In the genomic region with DNA sequence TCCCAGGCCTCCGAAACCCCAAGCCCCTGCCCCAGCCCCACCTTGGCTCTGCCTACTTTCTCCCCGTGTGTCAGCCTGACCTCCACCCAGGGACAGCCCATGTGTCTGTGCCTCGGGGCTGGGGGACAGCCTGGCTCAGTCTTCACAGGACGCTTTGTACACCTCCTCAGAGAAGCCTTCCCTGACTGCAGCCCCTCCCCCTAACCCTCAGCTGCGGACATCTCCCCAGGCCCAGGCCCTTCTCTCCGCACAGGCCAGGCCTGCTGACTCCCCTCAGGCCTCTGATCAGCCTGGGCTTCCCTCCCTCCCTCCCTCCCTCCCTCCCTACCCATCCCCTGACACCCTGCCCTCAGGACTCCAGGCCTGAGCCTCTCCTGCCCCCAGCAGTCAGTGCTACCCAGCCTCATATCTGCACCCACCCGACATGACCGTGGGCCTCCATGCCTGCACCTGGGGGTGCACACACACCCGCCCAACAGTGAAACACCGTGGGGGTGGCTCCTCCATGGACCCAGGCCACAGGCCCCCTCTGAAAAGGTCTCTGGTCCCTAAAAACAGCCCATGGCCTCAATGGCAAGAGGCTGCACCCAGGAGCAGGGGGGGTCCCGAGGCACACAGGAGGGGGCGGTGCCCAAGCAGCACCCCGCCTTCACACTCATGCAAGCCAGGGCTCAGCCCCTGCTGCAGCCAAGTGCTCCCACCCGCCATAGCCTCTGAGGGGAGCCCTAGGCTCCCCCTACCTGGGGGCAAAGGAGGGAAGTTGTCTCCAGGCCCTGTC, we compare ENCODE assay signal across 15 cellular contexts. TPM values are rescaled to one million over a fixed set of nuclear protein-coding genes. Genes with fewer than 3 reads are reported as not detected.
DNase-seq lines count a peak whose midpoint lies in the region; ATAC-seq and TF ChIP-seq lines count a peak whose summit lies in the region.
"Had no signal": no experiment of that assay in that cellular context is flagged by ENCODE, and none has a peak within 500 bp of the region (broad histone marks: within the 10 kb centered on the region; RNA-seq: fewer than 3 reads in every experiment).

No MANE protein-coding gene starts in this region.

- H2AFZ ChIP-seq in neuronal stem cell (ENCODE audit: low read length): no peak overlapping the region

- peak overlapping the region; percentile 16 for H3K9ac ChIP-seq in neuronal stem cell (ENCODE audit: low read depth, low read length, poor library complexity)

- no peak overlapping the region for H3K4me3 ChIP-seq in cardiac muscle cell
- no peak overlapping the region for H3K4me3 ChIP-seq in neuronal stem cell (ENCODE audit: low read length in 2 of 2)

- intact Hi-C loops in natural killer cell (cut with micrococcal nuclease): no loop called here

- H3K36me3 ChIP-seq in cardiac muscle cell (peaks cover 10% of the 10 kb centered on the region), neuronal stem cell (replicated peaks in 1 of 2; ENCODE audit: control insufficient read depth in 2 of 2, insufficient read depth in 2 of 2, low read length in 2 of 2) (peaks cover 25 to 26% of the 10 kb centered on the region in 2 donors)

- H3K27me3 Mint-ChIP-seq in natural killer cell treated with Interleukin-12 subunit alpha and Interleukin-12 subunit beta and Interleukin-15 and Interleukin-18, amount 100 ng/mL, for 72 hours: no peaks in the 10 kb centered on the region
- H3K27me3 Mint-ChIP-seq in natural killer cell (ENCODE audit: low read depth in 2 of 2) (no peaks in the 10 kb centered on the region), endothelial cell (ENCODE audit: unreplicated experiment) (peaks cover 4% of the 10 kb centered on the region)
- H3K27me3 Mint-ChIP-seq in T-helper 2 cell treated with Interferon-gamma antibody and Interleukin-4, amounts not matched to agents 5 μg/mL and 100 μg/mL, for 36 hours (ENCODE audit: low read depth): no peaks in the 10 kb centered on the region
- peaks cover 3% of the 10 kb centered on the region for H3K27me3 Mint-ChIP-seq in activated naive CD8-positive, alpha-beta T cell treated with anti-CD3 and anti-CD28 coated beads for 36 hours

- no CpG with 5 or more reads among the region's 14 CpGs for WGBS in neuronal stem cell (ENCODE audit: extremely low coverage in 2 of 2, insufficient read length in 2 of 2, insufficient replicate concordance in 1 of 2), 2 donors

- H3K27ac Mint-ChIP-seq in natural killer cell treated with Interleukin-12 subunit alpha and Interleukin-12 subunit beta and Interleukin-15 and Interleukin-18, amount 100 ng/mL, for 72 hours: no peak overlapping the region
- H3K27ac Mint-ChIP-seq in natural killer cell (no peak overlapping the region), endothelial cell (ENCODE audit: unreplicated experiment) (no peak overlapping the region)
- H3K27ac Mint-ChIP-seq in T-helper 2 cell treated with Interferon-gamma antibody and Interleukin-4, amounts not matched to agents 5 μg/mL and 100 μg/mL, for 36 hours: no peak overlapping the region
- H3K27ac Mint-ChIP-seq in activated naive CD8-positive, alpha-beta T cell treated with anti-CD3 and anti-CD28 coated beads for 36 hours: no peak overlapping the region
- H3K27ac Mint-ChIP-seq: activated CD4-positive, alpha-beta memory T cell treated with anti-CD3 and anti-CD28 coated beads for 36 hours had no signal

- no peaks in the 10 kb centered on the region for H3K9me3 ChIP-seq in cardiac muscle cell (ENCODE audit: low read depth)
- peaks cover 2 to 5% of the 10 kb centered on the region in 2 donors for H3K9me3 ChIP-seq in neuronal stem cell (replicated peaks in 1 of 2; ENCODE audit: control insufficient read depth in 2 of 2, insufficient read depth in 1 of 2, low read depth in 1 of 2, low read length in 2 of 2)

- H3K4me1 Mint-ChIP-seq in natural killer cell treated with Interleukin-12 subunit alpha and Interleukin-12 subunit beta and Interleukin-15 and Interleukin-18, amount 100 ng/mL, for 72 hours (ENCODE audit: low read depth in 2 of 2): no peaks in the 10 kb centered on the region
- H3K4me1 Mint-ChIP-seq in natural killer cell: no peaks in the 10 kb centered on the region
- H3K4me1 Mint-ChIP-seq in T-helper 2 cell treated with Interferon-gamma antibody and Interleukin-4, amounts not matched to agents 5 μg/mL and 100 μg/mL, for 36 hours (ENCODE audit: low read depth): no peaks in the 10 kb centered on the region
- no peaks in the 10 kb centered on the region for H3K4me1 Mint-ChIP-seq in activated naive CD8-positive, alpha-beta T cell treated with anti-CD3 and anti-CD28 coated beads for 36 hours
- H3K4me1 Mint-ChIP-seq in endothelial cell (ENCODE audit: unreplicated experiment): no peaks in the 10 kb centered on the region

- peak overlapping the region; percentile 72 for H4K8ac ChIP-seq in neuronal stem cell (ENCODE audit: low read depth, low read length)

- peak overlapping the region; percentile 55 for H3K23ac ChIP-seq in neuronal stem cell (ENCODE audit: low read depth, low read length, poor library complexity)

- H3K9me3 Mint-ChIP-seq in natural killer cell treated with Interleukin-12 subunit alpha and Interleukin-12 subunit beta and Interleukin-15 and Interleukin-18, amount 100 ng/mL, for 72 hours: peaks cover 2% of the 10 kb centered on the region
- no peaks in the 10 kb centered on the region for H3K9me3 Mint-ChIP-seq in natural killer cell
- peaks cover 3% of the 10 kb centered on the region for H3K9me3 Mint-ChIP-seq in T-helper 2 cell treated with Interferon-gamma antibody and Interleukin-4, amounts not matched to agents 5 μg/mL and 100 μg/mL, for 36 hours
- H3K9me3 Mint-ChIP-seq in activated naive CD8-positive, alpha-beta T cell treated with anti-CD3 and anti-CD28 coated beads for 36 hours: peaks cover 2% of the 10 kb centered on the region
- no peaks in the 10 kb centered on the region for H3K9me3 Mint-ChIP-seq in endothelial cell (ENCODE audit: unreplicated experiment)

- H2AK5ac ChIP-seq in neuronal stem cell (ENCODE audit: low read depth, low read length): peak overlapping the region; percentile 81

- no peak for ATAC-seq in natural killer cell treated with Interleukin-12 subunit alpha and Interleukin-12 subunit beta and Interleukin-15 and Interleukin-18, amount 100 ng/mL, for 72 hours
- ATAC-seq in natural killer cell (no peak), HG03460 (IDR thresholded peaks at IDR 0.05; ENCODE audit: unreplicated experiment) (no peak)

- H3K4me1 ChIP-seq in cardiac muscle cell (ENCODE audit: low read depth): peaks cover 21% of the 10 kb centered on the region
- peaks cover 23 to 28% of the 10 kb centered on the region in 2 donors for H3K4me1 ChIP-seq in neuronal stem cell (ENCODE audit: control insufficient read depth in 2 of 2, insufficient read depth in 1 of 2, low read depth in 1 of 2, low read length in 2 of 2)

- H4K91ac ChIP-seq in neuronal stem cell (ENCODE audit: low read depth, low read length, poor library complexity): no peak overlapping the region

- peak overlapping the region; percentile 18 for H3K4me2 ChIP-seq in neuronal stem cell (ENCODE audit: insufficient read depth, low read length, poor library complexity, severe bottlenecking)

- DNase-seq in natural killer cell treated with Interleukin-12 subunit alpha and Interleukin-12 subunit beta and Interleukin-15 and Interleukin-18, amount 100 ng/mL, for 72 hours (ENCODE audit: low spot score): peak; percentile 60
- DNase-seq in natural killer cell (no peak), cardiac muscle cell (ENCODE audit: low read depth in 1 of 2, low spot score in 1 of 2) (no peak), neuronal stem cell (ENCODE audit: low spot score) (no peak), endothelial cell (ENCODE audit: low spot score) (no peak)
- DNase-seq in T-helper 2 cell treated with Interferon-gamma antibody and Interleukin-4, amounts not matched to agents 5 μg/mL and 100 μg/mL, for 36 hours (ENCODE audit: low spot score): no peak
- no peak for DNase-seq in activated naive CD8-positive, alpha-beta T cell treated with anti-CD3 and anti-CD28 coated beads for 36 hours
- DNase-seq: activated CD4-positive, alpha-beta memory T cell treated with anti-CD3 and anti-CD28 coated beads for 36 hours; anterior cingulate cortex; dermis blood vessel endothelial cell; GF-D8; NCI-H1436 treated with DMSO at 0.1 percent for 48 hours; NCI-H69; SHP77 had no signal

- no peak overlapping the region for H3K4me3 Mint-ChIP-seq in natural killer cell treated with Interleukin-12 subunit alpha and Interleukin-12 subunit beta and Interleukin-15 and Interleukin-18, amount 100 ng/mL, for 72 hours
- H3K4me3 Mint-ChIP-seq in natural killer cell: no peak overlapping the region
- H3K4me3 Mint-ChIP-seq in T-helper 2 cell treated with Interferon-gamma antibody and Interleukin-4, amounts not matched to agents 5 μg/mL and 100 μg/mL, for 36 hours: no peak overlapping the region
- H3K4me3 Mint-ChIP-seq in activated naive CD8-positive, alpha-beta T cell treated with anti-CD3 and anti-CD28 coated beads for 36 hours: no peak overlapping the region
- no peak overlapping the region for H3K4me3 Mint-ChIP-seq in endothelial cell (ENCODE audit: unreplicated experiment)
- H3K4me3 Mint-ChIP-seq: activated CD4-positive, alpha-beta memory T cell treated with anti-CD3 and anti-CD28 coated beads for 36 hours had no signal

- peak overlapping the region; percentile 98 for H3K14ac ChIP-seq in neuronal stem cell (ENCODE audit: low read length)

- H3K36me3 Mint-ChIP-seq in natural killer cell treated with Interleukin-12 subunit alpha and Interleukin-12 subunit beta and Interleukin-15 and Interleukin-18, amount 100 ng/mL, for 72 hours: no peaks in the 10 kb centered on the region
- no peaks in the 10 kb centered on the region for H3K36me3 Mint-ChIP-seq in natural killer cell
- peaks cover 2% of the 10 kb centered on the region for H3K36me3 Mint-ChIP-seq in T-helper 2 cell treated with Interferon-gamma antibody and Interleukin-4, amounts not matched to agents 5 μg/mL and 100 μg/mL, for 36 hours (ENCODE audit: low read depth)
- peaks cover 2% of the 10 kb centered on the region for H3K36me3 Mint-ChIP-seq in activated naive CD8-positive, alpha-beta T cell treated with anti-CD3 and anti-CD28 coated beads for 36 hours
- H3K36me3 Mint-ChIP-seq in endothelial cell (ENCODE audit: low read depth, unreplicated experiment): peaks cover 2% of the 10 kb centered on the region
- H3K36me3 Mint-ChIP-seq: activated CD4-positive, alpha-beta memory T cell treated with anti-CD3 and anti-CD28 coated beads for 36 hours had no signal

- H3K79me1 ChIP-seq in neuronal stem cell (ENCODE audit: low read depth, low read length): peaks cover 38% of the 10 kb centered on the region

- TF ChIP-seq CTCF in natural killer cell (IDR thresholded peaks at IDR 0.05) (no peak), cardiac muscle cell (IDR thresholded peaks at IDR 0.05; ENCODE audit: low read depth, low read length) (no peak), endothelial cell (IDR thresholded peaks at IDR 0.05; ENCODE audit: unreplicated experiment) (no peak)

- H3K27me3 ChIP-seq in cardiac muscle cell (no peaks in the 10 kb centered on the region), neuronal stem cell (ENCODE audit: control insufficient read depth in 3 of 3, insufficient read depth in 3 of 3, low read depth in 1 of 3, low read length in 3 of 3) (no peaks in the 10 kb centered on the region)

- peak overlapping the region; percentile 76 for H3K18ac ChIP-seq in neuronal stem cell (ENCODE audit: low read length)

- H3K27ac ChIP-seq in cardiac muscle cell (peak overlapping the region; percentile 13), neuronal stem cell (replicated peaks; ENCODE audit: low read length) (no peak overlapping the region)

- H2BK12ac ChIP-seq in neuronal stem cell (ENCODE audit: low read length): peak overlapping the region; percentile 94

- peak overlapping the region; percentile 66 for H2BK5ac ChIP-seq in neuronal stem cell (ENCODE audit: low read length)

- H2BK15ac ChIP-seq in neuronal stem cell (ENCODE audit: low read length): no peak overlapping the region

- no peak overlapping the region for H3K4ac ChIP-seq in neuronal stem cell (ENCODE audit: low read length)

- peak overlapping the region; percentile 61 for H2BK120ac ChIP-seq in neuronal stem cell (ENCODE audit: low read depth, low read length)

RNA-seq across cellular contexts. Expression of gene LAMA5, which starts 12.9 kb away (rescaled TPM):
- 1 to 10 TPM; 1.5 to 1.9 TPM for total RNA-seq in natural killer cell treated with Interleukin-12 subunit alpha and Interleukin-12 subunit beta and Interleukin-15 and Interleukin-18, amount 100 ng/mL, for 72 hours
- 1 to 10 TPM; 1.0 to 4.3 (median 1.4) TPM for total RNA-seq in natural killer cell
- 103 and 162 TPM in 2 replicates for total RNA-seq in cardiac muscle cell
- 168 and 214 TPM in 2 replicates for polyA plus RNA-seq in cardiac muscle cell
- 59.5 TPM for polyA plus RNA-seq in neuronal stem cell (2013, experiment 1 of 2)
- polyA plus RNA-seq in neuronal stem cell (2013, experiment 2 of 2): 57.4 TPM
- under 1 TPM; 0.38 to 0.91 TPM for total RNA-seq in activated naive CD8-positive, alpha-beta T cell treated with anti-CD3 and anti-CD28 coated beads for 36 hours
- 34.5 TPM for total RNA-seq in endothelial cell (ENCODE audit: unreplicated experiment)

RNA-seq across cellular contexts. Expression of gene RPS21, which starts 32.7 kb away (rescaled TPM):
- 1,000 to 10,000 TPM; 1,109 to 1,318 TPM for total RNA-seq in natural killer cell treated with Interleukin-12 subunit alpha and Interleukin-12 subunit beta and Interleukin-15 and Interleukin-18, amount 100 ng/mL, for 72 hours
- total RNA-seq in natural killer cell (1,000 to 10,000 TPM in 2 of 3 donors, 100 to 1,000 TPM in 1; 887 to 1,244 (median 1,112) TPM), cardiac muscle cell (839 and 997 TPM in 2 replicates), endothelial cell (ENCODE audit: unreplicated experiment) (1,710 TPM)
- polyA plus RNA-seq in cardiac muscle cell: 374 and 378 TPM in 2 replicates
- polyA plus RNA-seq in neuronal stem cell (2013, experiment 1 of 2): 3,158 TPM
- polyA plus RNA-seq in neuronal stem cell (2013, experiment 2 of 2): 3,117 TPM
- total RNA-seq in activated naive CD8-positive, alpha-beta T cell treated with anti-CD3 and anti-CD28 coated beads for 36 hours: 1,000 to 10,000 TPM; 2,242 to 2,482 TPM

RNA-seq across cellular contexts. Expression of gene ADRM1, which starts 51.4 kb away (rescaled TPM):
- total RNA-seq in natural killer cell treated with Interleukin-12 subunit alpha and Interleukin-12 subunit beta and Interleukin-15 and Interleukin-18, amount 100 ng/mL, for 72 hours: 100 to 1,000 TPM; 171 to 178 TPM
- 10 to 100 TPM; 81.4 to 88.4 (median 84.6) TPM for total RNA-seq in natural killer cell
- total RNA-seq in cardiac muscle cell: 128 and 201 TPM in 2 replicates
- 105 and 160 TPM in 2 replicates for polyA plus RNA-seq in cardiac muscle cell
- polyA plus RNA-seq in neuronal stem cell (2013, experiment 1 of 2): 69.1 TPM
- 69.0 TPM for polyA plus RNA-seq in neuronal stem cell (2013, experiment 2 of 2)
- total RNA-seq in activated naive CD8-positive, alpha-beta T cell treated with anti-CD3 and anti-CD28 coated beads for 36 hours: 100 to 1,000 TPM; 136 to 139 TPM
- 132 TPM for total RNA-seq in endothelial cell (ENCODE audit: unreplicated experiment)

RNA-seq across cellular contexts. Expression of gene CABLES2, which starts 52.9 kb away (rescaled TPM):
- 1 to 10 TPM; 9.4 to 9.5 TPM for total RNA-seq in natural killer cell treated with Interleukin-12 subunit alpha and Interleukin-12 subunit beta and Interleukin-15 and Interleukin-18, amount 100 ng/mL, for 72 hours
- total RNA-seq in natural killer cell: 1 to 10 TPM; 8.0 to 9.3 (median 8.4) TPM
- total RNA-seq in cardiac muscle cell: 15.5 and 17.9 TPM in 2 replicates
- 21.4 and 23.8 TPM in 2 replicates for polyA plus RNA-seq in cardiac muscle cell
- 15.0 TPM for polyA plus RNA-seq in neuronal stem cell (2013, experiment 1 of 2)
- polyA plus RNA-seq in neuronal stem cell (2013, experiment 2 of 2): 14.9 TPM
- 1 to 10 TPM; 4.9 to 5.3 TPM for total RNA-seq in activated naive CD8-positive, alpha-beta T cell treated with anti-CD3 and anti-CD28 coated beads for 36 hours
- total RNA-seq in endothelial cell (ENCODE audit: unreplicated experiment): 9.3 TPM
